In genomic region chr19:50419580-50420035, GRCh38 we compare ENCODE assay signal across 20 cellular contexts. TPM values are rescaled to one million over a fixed set of nuclear protein-coding genes. Genes with fewer than 3 reads are reported as not detected.
DNase-seq lines count a peak whose midpoint lies in the region; ATAC-seq and TF ChIP-seq lines count a peak whose summit lies in the region.
"Had no signal": no experiment of that assay in that cellular context is flagged by ENCODE, and none has a peak within 500 bp of the region (broad histone marks: within the 10 kb centered on the region; RNA-seq: fewer than 3 reads in every experiment).

No MANE protein-coding gene starts in this region.

- no peak overlapping the region for H3K18ac ChIP-seq in mesendoderm (ENCODE audit: low read length)

- peaks cover 38% of the 10 kb centered on the region for H3K27me3 Mint-ChIP-seq in activated naive CD8-positive, alpha-beta T cell treated with anti-CD3 and anti-CD28 coated beads for 36 hours

- H3K4me1 ChIP-seq in HEK293 (ENCODE audit: control insufficient read depth, insufficient read depth, low read length) (no peaks in the 10 kb centered on the region), mesendoderm (ENCODE audit: control insufficient read depth, low read depth, low read length) (no peaks in the 10 kb centered on the region)
- H3K4me1 ChIP-seq: SJSA1 had no signal

- H3K27ac Mint-ChIP-seq in activated naive CD8-positive, alpha-beta T cell treated with anti-CD3 and anti-CD28 coated beads for 36 hours: no peak overlapping the region

- H2BK5ac ChIP-seq in mesendoderm (ENCODE audit: low read length): no peak overlapping the region

- no peaks in the 10 kb centered on the region for H3K79me1 ChIP-seq in mesendoderm (ENCODE audit: low read length)

- peak overlapping the region; percentile 55 for H3K4me3 Mint-ChIP-seq in activated naive CD8-positive, alpha-beta T cell treated with anti-CD3 and anti-CD28 coated beads for 36 hours
- H3K4me3 Mint-ChIP-seq: activated naive CD4-positive, alpha-beta T cell treated with anti-CD3 and anti-CD28 coated beads, Interleukin-2, amount 50 U/mL, for 24 hours had no signal

- no peaks in the 10 kb centered on the region for H3K79me2 ChIP-seq in mesendoderm (ENCODE audit: control insufficient read depth, insufficient read depth, low read length)

- no peak overlapping the region for H3K9ac ChIP-seq in mesendoderm (ENCODE audit: low read length)

- H3K4ac ChIP-seq in mesendoderm (ENCODE audit: low read depth, low read length): no peak overlapping the region

- no peak overlapping the region for H2BK120ac ChIP-seq in mesendoderm (ENCODE audit: low read depth, low read length)

- peaks cover 19% of the 10 kb centered on the region for H3K36me3 Mint-ChIP-seq in activated naive CD8-positive, alpha-beta T cell treated with anti-CD3 and anti-CD28 coated beads for 36 hours

- H3K9me3 Mint-ChIP-seq in activated naive CD8-positive, alpha-beta T cell treated with anti-CD3 and anti-CD28 coated beads for 36 hours: no peaks in the 10 kb centered on the region
- H3K9me3 Mint-ChIP-seq: activated naive CD4-positive, alpha-beta T cell treated with anti-CD3 and anti-CD28 coated beads, Interleukin-2, amount 50 U/mL, for 24 hours had no signal

- H3K4me3 ChIP-seq in HEK293 (ENCODE audit: low read depth, low read length): no peak overlapping the region
- H3K4me3 ChIP-seq in mesendoderm (ENCODE audit: low read length): no peak overlapping the region
- H3K4me3 ChIP-seq: left lung, SJSA1 had no signal

- H3K36me3 ChIP-seq in HEK293 (ENCODE audit: control insufficient read depth in 2 of 2, insufficient read depth in 1 of 2, low read length in 2 of 2) (peaks cover 3 to 7% of the 10 kb centered on the region in 2 experiments; a peak in 2 of 3 replicates), mesendoderm (ENCODE audit: control insufficient read depth, insufficient read depth, low read length) (no peaks in the 10 kb centered on the region)
- H3K36me3 ChIP-seq: cardiac muscle cell, left lung, SJSA1 had no signal

- DNase-seq in GM10248 (ENCODE audit: extremely low spot score) (peak; percentile 68), mesendoderm (peak; percentile 65), RWPE1 (ENCODE audit: low spot score) (no peak), NCI-H510A (lab: John Stamatoyannopoulos, UW) (no peak)
- no peak for DNase-seq in activated naive CD8-positive, alpha-beta T cell treated with anti-CD3 and anti-CD28 coated beads for 36 hours
- DNase-seq: activated CD8-positive, alpha-beta memory T cell treated with anti-CD3 and anti-CD28 coated beads, Interleukin-2, amount 50 U/mL, for 4 hours; Kasumi-1; left lung; NCI-H187 treated with DMSO at 0.1 percent for 48 hours; NCI-H82; stimulated activated CD4-positive, alpha-beta T cell treated with anti-CD3 and anti-CD28 coated beads, Interleukin-4, amount 100 ng/mL, for 24 hours; stimulated activated naive CD4-positive, alpha-beta T cell had no signal

- POLR2A ChIA-PET in GM10248 (lab: Yijun Ruan, JAX) (no interaction called here), HEK293 (lab: Yijun Ruan, JAX) (interaction anchor here (0.6 kb wide), 1 partner anchor 30 kb away, joined by 3 read pairs; no protein-coding TSS in a partner anchor), RWPE1 (lab: Yijun Ruan, JAX; ENCODE audit: low non-redundant PET) (no interaction called here)

- TF ChIP-seq CTCF in GM10248 (IDR thresholded peaks at IDR 0.05; ENCODE audit: control extremely low read depth, extremely low read depth, low read depth, missing control alignments) (no peak), HEK293 (tag by site-specific recombination; IDR thresholded peaks at IDR 0.05) (no peak), RWPE1 (conservative IDR thresholded peaks at IDR 0.05; ENCODE audit: low read depth) (no peak)

- H3K4me1 Mint-ChIP-seq in activated naive CD8-positive, alpha-beta T cell treated with anti-CD3 and anti-CD28 coated beads for 36 hours: peaks cover 11% of the 10 kb centered on the region

- H2BK15ac ChIP-seq in mesendoderm (replicated peaks; ENCODE audit: low read depth): no peak overlapping the region

- CTCF ChIA-PET in GM10248 (lab: Yijun Ruan, JAX): interaction anchor here (1.5 to 3.9 kb wide), 3 partner anchors 8 to 53 kb away, joined by 3 to 14 read pairs (median 5); no protein-coding TSS in a partner anchor
- CTCF ChIA-PET in HEK293 (lab: Yijun Ruan, JAX): interaction anchor here (0.6 kb wide), 1 partner anchor 264 kb away, joined by 3 read pairs; no protein-coding TSS in a partner anchor
- CTCF ChIA-PET in RWPE1 (lab: Yijun Ruan, JAX): no interaction called here

- H2AK5ac ChIP-seq in mesendoderm (ENCODE audit: low read length): no peak overlapping the region

- H3K9me3 ChIP-seq in HEK293 (ENCODE audit: control insufficient read depth, insufficient read depth, low read depth, low read length): no peaks in the 10 kb centered on the region
- H3K9me3 ChIP-seq: left lung, SJSA1 had no signal

- no peak overlapping the region for H4K5ac ChIP-seq in mesendoderm (ENCODE audit: low read length)

- no peak overlapping the region for H4K8ac ChIP-seq in mesendoderm (ENCODE audit: low read depth, low read length)

- H3K27ac ChIP-seq in HEK293 (ENCODE audit: extremely low read depth, low read depth, low read length): no peak overlapping the region
- no peak overlapping the region for H3K27ac ChIP-seq in mesendoderm (ENCODE audit: low read depth, low read length)
- no peak overlapping the region for H3K27ac ChIP-seq in RWPE1
- H3K27ac ChIP-seq: cardiac muscle cell, left lung, SJSA1 had no signal

- H3K23ac ChIP-seq in mesendoderm (ENCODE audit: low read length): peak overlapping the region; percentile 45

- peak overlapping the region; percentile 89 for H3K4me2 ChIP-seq in mesendoderm (ENCODE audit: low read length)

- peak overlapping the region; percentile 3 for H3K56ac ChIP-seq in mesendoderm (ENCODE audit: low read length)

- no peak for ATAC-seq in GM18870 (IDR thresholded peaks at IDR 0.05; ENCODE audit: unreplicated experiment)
- ATAC-seq in HG03175 (IDR thresholded peaks at IDR 0.05; ENCODE audit: unreplicated experiment): no peak
- ATAC-seq: left lung, sciatic nerve had no signal

- WGBS in mesendoderm (ENCODE audit: extremely low coverage, insufficient coverage, low lambda C conversion rate): no CpG with 5 or more reads among the region's 8 CpGs

- no peaks in the 10 kb centered on the region for H3K27me3 ChIP-seq in mesendoderm (ENCODE audit: insufficient read depth, low read length, poor library complexity)

TF ChIP-seq in HEK293, 187 proteins besides CTCF, POLR2A, EP300 and RAD21 (continues in another document):
- TF ChIP-seq ZNF366 (tag by site-specific recombination; conservative IDR thresholded peaks at IDR 0.05) (0 out of 2 replicates have a peak, but pooled peaks have one; percentile 52), ZNF501 (tag by site-specific recombination; IDR thresholded peaks at IDR 0.05) (no peak), ZNF398 (tag by site-specific recombination; IDR thresholded peaks at IDR 0.05) (peak; percentile 55; the same call in 1 of the 2 replicates), ZNF701 (tag by site-specific recombination; IDR thresholded peaks at IDR 0.05) (no peak), PRDM1 (tag by site-specific recombination; IDR thresholded peaks at IDR 0.05) (peak; percentile 95), GLIS2 (tag by site-specific recombination; IDR thresholded peaks at IDR 0.05) (peak; percentile 39; the same call in 1 of the 2 replicates)
- TF ChIP-seq, protein P1, sequence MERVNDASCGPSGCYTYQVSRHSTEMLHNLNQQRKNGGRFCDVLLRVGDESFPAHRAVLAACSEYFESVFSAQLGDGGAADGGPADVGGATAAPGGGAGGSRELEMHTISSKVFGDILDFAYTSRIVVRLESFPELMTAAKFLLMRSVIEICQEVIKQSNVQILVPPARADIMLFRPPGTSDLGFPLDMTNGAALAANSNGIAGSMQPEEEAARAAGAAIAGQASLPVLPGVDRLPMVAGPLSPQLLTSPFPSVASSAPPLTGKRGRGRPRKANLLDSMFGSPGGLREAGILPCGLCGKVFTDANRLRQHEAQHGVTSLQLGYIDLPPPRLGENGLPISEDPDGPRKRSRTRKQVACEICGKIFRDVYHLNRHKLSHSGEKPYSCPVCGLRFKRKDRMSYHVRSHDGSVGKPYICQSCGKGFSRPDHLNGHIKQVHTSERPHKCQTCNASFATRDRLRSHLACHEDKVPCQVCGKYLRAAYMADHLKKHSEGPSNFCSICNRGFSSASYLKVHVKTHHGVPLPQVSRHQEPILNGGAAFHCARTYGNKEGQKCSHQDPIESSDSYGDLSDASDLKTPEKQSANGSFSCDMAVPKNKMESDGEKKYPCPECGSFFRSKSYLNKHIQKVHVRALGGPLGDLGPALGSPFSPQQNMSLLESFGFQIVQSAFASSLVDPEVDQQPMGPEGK (tag by site-specific recombination; IDR thresholded peaks at IDR 0.05): 0 out of 2 replicates have a peak, but pooled peaks have one; percentile 28

RNA-seq across cellular contexts. Expression of gene SPIB, which starts 0.9 kb away (rescaled TPM):
- total RNA-seq in activated naive CD8-positive, alpha-beta T cell treated with anti-CD3 and anti-CD28 coated beads for 36 hours: 1 to 10 TPM; 1.6 TPM
- 8.3 TPM for polyA plus RNA-seq in mesendoderm (2013, experiment 1 of 2)
- polyA plus RNA-seq in mesendoderm (2013, experiment 2 of 2): 8.4 TPM
- total RNA-seq: Daoy, SJSA1 had no signal

RNA-seq across cellular contexts. Expression of gene MYBPC2, which starts 13.1 kb away (rescaled TPM):
- total RNA-seq in activated naive CD8-positive, alpha-beta T cell treated with anti-CD3 and anti-CD28 coated beads for 36 hours: under 1 TPM; 0.12 to 0.45 TPM
- polyA plus RNA-seq in mesendoderm (2013, experiment 1 of 2): 1.5 TPM
- 1.4 TPM for polyA plus RNA-seq in mesendoderm (2013, experiment 2 of 2)
- total RNA-seq: Daoy, sciatic nerve, SJSA1 had no signal

RNA-seq across cellular contexts. Expression of gene POLD1, which starts 35.5 kb away (rescaled TPM):
- 100 to 1,000 TPM; 191 to 196 TPM for total RNA-seq in activated naive CD8-positive, alpha-beta T cell treated with anti-CD3 and anti-CD28 coated beads for 36 hours
- 57.2 TPM for polyA plus RNA-seq in mesendoderm (2013, experiment 1 of 2)
- 57.3 TPM for polyA plus RNA-seq in mesendoderm (2013, experiment 2 of 2)

RNA-seq across cellular contexts. Expression of gene NR1H2, which starts 43.4 kb away (rescaled TPM):
- total RNA-seq in activated naive CD8-positive, alpha-beta T cell treated with anti-CD3 and anti-CD28 coated beads for 36 hours: 10 to 100 TPM; 49.6 TPM
- 19.2 TPM for polyA plus RNA-seq in mesendoderm (2013, experiment 1 of 2)
- 19.3 TPM for polyA plus RNA-seq in mesendoderm (2013, experiment 2 of 2)

RNA-seq across cellular contexts. Expression of gene NAPSA, which starts 54.2 kb away (rescaled TPM):
- 10 to 100 TPM; 16.1 to 18.1 TPM for total RNA-seq in activated naive CD8-positive, alpha-beta T cell treated with anti-CD3 and anti-CD28 coated beads for 36 hours
- polyA plus RNA-seq in mesendoderm (2013, experiment 1 of 2): 0.17 TPM
- polyA plus RNA-seq in mesendoderm (2013, experiment 2 of 2): 0.10 TPM
- total RNA-seq: Daoy, SJSA1 had no signal

Comparison
In these comparisons a context has a peak if more than half of its experiments do, and no peak if none do; other contexts are left out.
1. DNase-seq: peak in GM10248 (single experiment) and mesendoderm (single experiment); none in activated naive CD8-positive, alpha-beta T cell treated with anti-CD3 and anti-CD28 coated beads for 36 hours (single experiment), RWPE1 (single experiment) and NCI-H510A (single experiment).